17 cellular contexts compared by ENCODE assay signal in genomic region chr2:239300242-239300641, GRCh38.
DNase-seq lines count a peak whose midpoint lies in the region; ATAC-seq, FAIRE-seq and TF ChIP-seq lines count a peak whose summit lies in the region.
"Had no signal": no experiment of that assay in that cellular context is flagged by ENCODE, and none has a peak within 500 bp of the region (broad histone marks: within the 10 kb centered on the region; RNA-seq: fewer than 3 reads in every experiment).

No MANE protein-coding gene starts in this region.

- CTCF ChIA-PET in WTC11 (lab: Charles Lee): no interaction called here
- CTCF ChIA-PET in HepG2 (lab: Yijun Ruan, JAX; ENCODE audit: low intra/inter-chr PET ratio, low total read pairs): no interaction called here
- CTCF ChIA-PET in SK-N-SH (lab: Yijun Ruan, JAX): interaction anchor here (0.6 to 1.6 kb wide), 3 partner anchors 9 to 593 kb away, joined by 3 to 5 read pairs (median 5); no protein-coding TSS in a partner anchor

- in situ Hi-C loops in HepG2 (cut with HindIII; ENCODE audit: extremely low pct_ligation_motif_present, low pct_unique_long_range_greater_than_20kb): no loop called here

- TF ChIP-seq CTCF in WTC11 (IDR thresholded peaks at IDR 0.05): no peak
- no peak for TF ChIP-seq CTCF in HepG2 (CRISPR knock-in tag; IDR thresholded peaks at IDR 0.05)
- TF ChIP-seq CTCF in SK-N-SH (IDR thresholded peaks at IDR 0.05): no peak

- intact Hi-C loops in HepG2 (cut with micrococcal nuclease; ENCODE audit: unreplicated experiment): no loop called here

- H3K36me3 Mint-ChIP-seq in WTC11: peaks cover 2% of the 10 kb centered on the region; the same call in 1 of the 2 replicates
- H3K36me3 Mint-ChIP-seq: immature natural killer cell had no signal

- peak overlapping the region; percentile 75; the same call in 1 of the 2 replicates for H3K27ac Mint-ChIP-seq in WTC11
- H3K27ac Mint-ChIP-seq: activated T-cell treated with anti-CD3 and anti-CD28 coated beads, Interleukin-2, amount 50 U/mL, for 24 hours had no signal

- H3K27me3 Mint-ChIP-seq in WTC11 (ENCODE audit: low read depth): no peaks in the 10 kb centered on the region
- H3K27me3 Mint-ChIP-seq: central memory CD8-positive, alpha-beta T cell had no signal

- H3K4me2 ChIP-seq in HepG2 (ENCODE audit: low read depth, low read length) (peak overlapping the region; percentile 75), SK-N-SH (no peak overlapping the region)

- no TSS peak for BruUV-seq in HepG2 (replicated peaks; lab: Mats Ljungman, UMichigan)

- H2AFZ ChIP-seq in HepG2 (ENCODE audit: low read length): no peak overlapping the region
- no peak overlapping the region for H2AFZ ChIP-seq in SK-N-SH (ENCODE audit: low read depth)

- TF ChIP-seq RAD21 in HepG2 (CRISPR knock-in tag; IDR thresholded peaks at IDR 0.05) (no peak), SK-N-SH (IDR thresholded peaks at IDR 0.05; ENCODE audit: low read length) (no peak)

- H3K4me1 ChIP-seq in HepG2 (ENCODE audit: insufficient read depth, low read length) (peaks cover 57% of the 10 kb centered on the region), skeletal muscle tissue (ENCODE audit: control insufficient read depth in 3 of 3, insufficient read depth in 3 of 3, low read length in 3 of 3) (peaks cover 93 to 98% (median 98%) of the 10 kb centered on the region in 3 donors), SK-N-SH (ENCODE audit: control insufficient read depth in 1 of 2, insufficient read depth in 2 of 2, low read depth in 1 of 2, low read length in 1 of 2) (peaks cover 0 to 73% of the 10 kb centered on the region in 2 experiments; a peak in 1 of 4 replicates)

- no peaks in the 10 kb centered on the region for H3K9me3 Mint-ChIP-seq in WTC11
- H3K9me3 Mint-ChIP-seq: activated T-cell treated with anti-CD3 and anti-CD28 coated beads, Interleukin-2, amount 50 U/mL, for 24 hours; central memory CD8-positive, alpha-beta T cell; immature natural killer cell; neural crest cell had no signal

- no peaks in the 10 kb centered on the region for H3K9me3 ChIP-seq in HepG2 (ENCODE audit: low read length)
- no peaks in the 10 kb centered on the region for H3K9me3 ChIP-seq in skeletal muscle tissue (ENCODE audit: control insufficient read depth in 3 of 3, low read length in 3 of 3)
- no peaks in the 10 kb centered on the region for H3K9me3 ChIP-seq in SK-N-SH
- H3K9me3 ChIP-seq: adrenal gland, SJCRH30 had no signal

- TF ChIP-seq POLR2A in HepG2 (IDR thresholded peaks at IDR 0.05; ENCODE audit: insufficient read depth in 1 of 2, low read depth in 2 of 2, low read length in 2 of 2): no peak

- H3K4me1 Mint-ChIP-seq in WTC11: peaks cover 57% of the 10 kb centered on the region

- DNase-seq in COLO829 (ENCODE audit: low spot score) (peak; percentile 33), WTC11 (ENCODE audit: low spot score) (no peak), HepG2 (ENCODE audit: low spot score) (no peak), NCI-H2227 treated with DMSO at 0.1 percent for 48 hours (lab: John Stamatoyannopoulos, UW) (no peak), frontal cortex (ENCODE audit: low spot score in 2 of 2) (no peak), SK-N-SH (no peak)
- DNase-seq: activated CD4-positive, alpha-beta T cell treated with anti-CD3 and anti-CD28 coated beads, Interleukin-2, amount 50 U/mL, for 48 hours; activated T-cell treated with anti-CD3 and anti-CD28 coated beads, Interleukin-2, amount 50 U/mL, for 24 hours; immature natural killer cell; mammary epithelial cell; NCI-H187; stimulated activated CD4-positive, alpha-beta T cell treated with anti-CD3 and anti-CD28 coated beads, Interleukin-4, amount 100 ng/mL, for 1 hour had no signal

- no peaks in the 10 kb centered on the region for H3K9me2 ChIP-seq in SK-N-SH

- peaks cover 35% of the 10 kb centered on the region for H3K79me2 ChIP-seq in HepG2 (ENCODE audit: insufficient read depth, low read length)
- no peaks in the 10 kb centered on the region for H3K79me2 ChIP-seq in SK-N-SH (ENCODE audit: insufficient read depth)

- TF ChIP-seq EP300 in HepG2 (IDR thresholded peaks at IDR 0.05; ENCODE audit: low read depth in 2 of 2, low read length in 2 of 2): no peak
- TF ChIP-seq EP300 in HepG2 (CRISPR knock-in tag; IDR thresholded peaks at IDR 0.05; ENCODE audit: borderline replicate concordance): no peak
- no peak for TF ChIP-seq EP300 in SK-N-SH (IDR thresholded peaks at IDR 0.05; ENCODE audit: borderline replicate concordance in 1 of 2, low read depth in 1 of 2, low read length in 1 of 2)

- ATAC-seq in WTC11 (no peak), HepG2 (no peak)

- H3K27ac ChIP-seq in HepG2 (ENCODE audit: extremely low read length, insufficient read depth, low read length) (no peak overlapping the region), skeletal muscle tissue (ENCODE audit: low read depth, low read length) (peak overlapping the region; percentile 98), SK-N-SH (ENCODE audit: low read depth in 2 of 2, low read length in 1 of 2) (peak overlapping the region in 1 of 2 experiments; percentile 50; a peak in 1 of 4 replicates)
- H3K27ac ChIP-seq: SJCRH30 had no signal

- H3K27me3 ChIP-seq in HepG2 (ENCODE audit: control insufficient read depth in 1 of 2, insufficient read depth in 2 of 2, low read length in 2 of 2): no peaks in the 10 kb centered on the region
- no peaks in the 10 kb centered on the region for H3K27me3 ChIP-seq in skeletal muscle tissue (ENCODE audit: control insufficient read depth in 3 of 3, insufficient read depth in 3 of 3, low read length in 3 of 3)
- H3K27me3 ChIP-seq in SK-N-SH (ENCODE audit: insufficient read depth): no peaks in the 10 kb centered on the region
- H3K27me3 ChIP-seq: adrenal gland, SJCRH30 had no signal

- H3F3A ChIP-seq in SK-N-SH (replicated peaks; ENCODE audit: insufficient read depth): no peaks in the 10 kb centered on the region

- 96% methylated on average over 5 of the region's 5 CpGs for WGBS in HepG2 (ENCODE audit: low lambda C conversion rate)
- WGBS in SK-N-SH (ENCODE audit: low lambda C conversion rate): 96% methylated on average over 5 of the region's 5 CpGs

- H3K36me3 ChIP-seq in HepG2 (replicated peaks in 1 of 2; ENCODE audit: control insufficient read depth in 1 of 2, insufficient read depth in 2 of 2, low read length in 2 of 2) (no peaks in the 10 kb centered on the region), skeletal muscle tissue (ENCODE audit: control insufficient read depth in 3 of 3, insufficient read depth in 3 of 3, low read length in 3 of 3) (peaks cover 0 to 11% (median 0%) of the 10 kb centered on the region in 3 donors), SK-N-SH (replicated peaks in 1 of 2; ENCODE audit: control insufficient read depth in 1 of 2, insufficient read depth in 2 of 2, low read length in 1 of 2) (no peaks in the 10 kb centered on the region)
- H3K36me3 ChIP-seq: adrenal gland, SJCRH30 had no signal

- H4K20me1 ChIP-seq in HepG2 (ENCODE audit: insufficient read depth, low read length): peaks cover 83% of the 10 kb centered on the region
- 0 out of 2 replicates have a peak, but pooled peaks cover 4% of the 10 kb centered on the region for H4K20me1 ChIP-seq in SK-N-SH (ENCODE audit: insufficient read depth)

- no peak overlapping the region for H3K4me3 Mint-ChIP-seq in WTC11
- H3K4me3 Mint-ChIP-seq: activated T-cell treated with anti-CD3 and anti-CD28 coated beads, Interleukin-2, amount 50 U/mL, for 24 hours; central memory CD8-positive, alpha-beta T cell; immature natural killer cell; neural crest cell had no signal

- H3K4me3 ChIP-seq in HepG2 (replicated peaks in 1 of 3; ENCODE audit: insufficient read depth in 1 of 3, low read depth in 2 of 3, low read length in 3 of 3): peak overlapping the region in 2 of 3 experiments; percentile 16 to 45; a peak in 1 of 6 replicates
- H3K4me3 ChIP-seq in skeletal muscle tissue (ENCODE audit: low read length in 3 of 3): peak overlapping the region in 1 of 3 donors; percentile 27
- no peak overlapping the region for H3K4me3 ChIP-seq in SK-N-SH (ENCODE audit: low read depth in 2 of 2, low read length in 1 of 2)
- H3K4me3 ChIP-seq: adrenal gland, SJCRH30 had no signal

- H3K9ac ChIP-seq in HepG2 (ENCODE audit: insufficient read depth, low read depth, low read length) (no peak overlapping the region; the same call in 1 of the 2 replicates), skeletal muscle tissue (ENCODE audit: low read depth in 1 of 3, low read length in 3 of 3) (peak overlapping the region in 2 of 3 donors; percentile 30 to 97), SK-N-SH (no peak overlapping the region)

- no peak for FAIRE-seq in HepG2 (lab: Jason Lieb, UNC)
- no peak for FAIRE-seq in frontal cortex (lab: Jason Lieb, UNC)

- POLR2A ChIA-PET in WTC11 (lab: Charles Lee): no interaction called here
- POLR2A ChIA-PET in HepG2 (lab: Yijun Ruan, JAX): interaction anchor here (0.7 to 1.8 kb wide), 2 partner anchors 9 to 101 kb away, joined by 3 to 4 read pairs; partner anchors contain the start of gene HDAC4
- POLR2A ChIA-PET in SK-N-SH (lab: Yijun Ruan, JAX): no interaction called here

TF ChIP-seq in WTC11, 78 proteins besides CTCF, POLR2A, EP300 and RAD21:
- no peak for TF ChIP-seq SP1 (CRISPR knock-in tag; conservative IDR thresholded peaks at IDR 0.05)
- TF ChIP-seq SOX15 (CRISPR knock-in tag; IDR thresholded peaks at IDR 0.05): no peak

TF ChIP-seq in HepG2, 621 proteins besides CTCF, POLR2A, EP300 and RAD21:
- no peak for TF ChIP-seq ZNF816 (CRISPR knock-in tag; IDR thresholded peaks at IDR 0.05; ENCODE audit: borderline replicate concordance)
- TF ChIP-seq ZNF530 (CRISPR knock-in tag; IDR thresholded peaks at IDR 0.05; ENCODE audit: low read depth): no peak
- TF ChIP-seq CENPT (CRISPR knock-in tag; IDR thresholded peaks at IDR 0.05; ENCODE audit: low read depth): no peak
- TF ChIP-seq BRD4 (CRISPR knock-in tag; IDR thresholded peaks at IDR 0.05): 0 out of 2 replicates have a peak, but pooled peaks have one; percentile 11
- no peak for TF ChIP-seq ZNF576 (CRISPR knock-in tag; IDR thresholded peaks at IDR 0.05)
TF ChIP-seq in HepG2: peak in this region for 1.

Comparison
In these comparisons a context has a peak if more than half of its experiments do, and no peak if none do; other contexts are left out.
1. H3K4me3 ChIP-seq: peak in HepG2 (2 of 3); none in SK-N-SH (0 of 2).
2. H3K9ac ChIP-seq: peak in skeletal muscle tissue (2 of 3); none in HepG2 (single experiment) and SK-N-SH (single experiment).